In the genomic region with DNA sequence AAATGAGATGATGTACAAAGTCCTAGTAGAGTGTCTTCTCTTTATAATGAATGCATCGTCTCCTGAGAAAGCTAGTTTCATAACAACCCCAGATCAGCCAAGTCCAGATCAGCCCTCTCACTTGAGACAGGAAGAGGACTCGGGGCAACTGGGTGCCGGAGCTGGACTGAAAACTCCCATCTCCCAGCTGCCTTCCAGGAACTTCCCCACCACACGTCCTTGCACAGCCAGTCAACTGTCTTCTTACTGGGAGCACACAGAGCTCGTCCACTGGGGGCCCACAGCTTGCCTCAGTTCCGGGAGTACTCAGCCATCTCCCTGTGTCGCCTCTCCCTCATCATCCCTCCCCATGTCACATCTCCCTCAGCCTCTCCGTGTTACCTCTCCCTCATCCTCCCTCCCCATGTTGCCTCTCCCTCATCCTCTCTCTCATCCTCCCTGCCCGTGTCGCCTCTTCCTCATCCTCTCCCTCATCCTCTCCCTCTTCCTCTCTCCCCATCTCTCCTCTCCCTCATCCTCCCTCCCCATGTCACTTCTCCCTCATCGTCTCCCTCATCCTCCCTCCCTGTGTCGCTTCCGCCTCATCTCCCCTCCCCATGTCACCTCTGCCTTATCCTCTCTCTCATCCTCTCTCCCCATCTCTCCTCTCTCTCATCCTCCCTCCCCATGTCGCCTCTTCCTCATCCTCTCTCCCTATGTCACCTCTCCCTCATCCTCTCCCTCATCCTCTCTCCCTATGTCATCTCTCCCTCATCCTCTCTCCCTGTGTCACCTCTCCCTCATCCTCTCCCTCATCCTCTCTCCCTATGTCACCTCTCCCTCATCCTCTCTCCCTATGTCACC, we compare ENCODE assay signal across 29 cellular contexts. TPM values are rescaled to one million over a fixed set of nuclear protein-coding genes. Genes with fewer than 3 reads are reported as not detected.
DNase-seq lines count a peak whose midpoint lies in the region; ATAC-seq, FAIRE-seq and TF ChIP-seq lines count a peak whose summit lies in the region.
"Had no signal": no experiment of that assay in that cellular context is flagged by ENCODE, and none has a peak within 500 bp of the region (broad histone marks: within the 10 kb centered on the region; RNA-seq: fewer than 3 reads in every experiment).

No MANE protein-coding gene starts in this region.

- H4K91ac ChIP-seq in H1 (replicated peaks; ENCODE audit: insufficient read length, low read length): no peak overlapping the region

- FAIRE-seq in H1 (lab: Jason Lieb, UNC): no peak
- FAIRE-seq: GM18507, kidney had no signal

- H3K23ac ChIP-seq in H1 (ENCODE audit: insufficient read length): no peak overlapping the region

- TF ChIP-seq CTCF in H1 (IDR thresholded peaks at IDR 0.05; ENCODE audit: control extremely low read depth in 1 of 3, insufficient read depth in 1 of 3, low read depth in 1 of 3, low read length in 3 of 3) (no peak), BE2C (IDR thresholded peaks at IDR 0.05; ENCODE audit: low read depth, low read length) (no peak)

- DNase-seq in CD1c-positive myeloid dendritic cell (ENCODE audit: extremely low spot score): peak; percentile 60
- DNase-seq in Kasumi-1 (lab: John Stamatoyannopoulos, UW): peak; percentile 56 to 71
- no peak for DNase-seq in H1 (ENCODE audit: low read depth in 1 of 2, low spot score in 2 of 2)
- no peak for DNase-seq in cortex of kidney (lab: John Stamatoyannopoulos, UW)
- no peak for DNase-seq in BE2C
- DNase-seq: activated CD4-positive, alpha-beta memory T cell treated with anti-CD3 and anti-CD28 coated beads, Interleukin-2, amount 10 ng/mL, durations not matched to agents 7 days and 5 days; activated CD8-positive, alpha-beta memory T cell treated with anti-CD3 and anti-CD28 coated beads, Interleukin-2, amount 50 U/mL, for 4 hours; activated naive CD4-positive, alpha-beta T cell treated with anti-CD3 and anti-CD28 coated beads, Interleukin-2, amount 50 U/mL, for 16 hours; amniotic stem cell; esophagus squamous epithelium; foreskin keratinocyte; GOT3; heart right ventricle; kidney; NCI-H1930; NCI-H2171 treated with DMSO at 0.1 percent for 48 hours; NCI-H510A; PC-9; stimulated activated CD4-positive, alpha-beta T cell treated with anti-CD3 and anti-CD28 coated beads, Interleukin-15, amount 100 ng/mL, for 24 hours; stimulated activated CD4-positive, alpha-beta T cell treated with anti-CD3 and anti-CD28 coated beads, Interleukin-4, amount 100 ng/mL, for 4 hours; transverse colon had no signal

- 0 out of 2 replicates have a peak overlapping the region, but pooled peaks have one; percentile 53 for H2AFZ ChIP-seq in H1 (ENCODE audit: low read length)
- H2AFZ ChIP-seq: PC-9 had no signal

- H2AK5ac ChIP-seq in H1 (ENCODE audit: low read depth, low read length): no peak overlapping the region

- no peaks in the 10 kb centered on the region for H3K36me3 ChIP-seq in H1 (ENCODE audit: control insufficient read depth in 2 of 4, insufficient read depth in 4 of 4, low read length in 3 of 4)
- peaks cover 16% of the 10 kb centered on the region for H3K36me3 ChIP-seq in BE2C
- H3K36me3 ChIP-seq: esophagus squamous epithelium, transverse colon had no signal

- H4K20me1 ChIP-seq in H1 (replicated peaks in 1 of 2; ENCODE audit: control insufficient read depth in 1 of 2, insufficient read depth in 2 of 2, low read length in 2 of 2): no peaks in the 10 kb centered on the region

- CTCF ChIA-PET in H1 (lab: Charles Lee; ENCODE audit: partially characterized antibody): interaction anchor here (0.9 to 6.6 kb wide), 7 partner anchors 8 to 111 kb away, joined by 3 to 43 read pairs (median 5); no protein-coding TSS in a partner anchor

- no peak overlapping the region for H3K9ac ChIP-seq in H1 (replicated peaks in 1 of 4; ENCODE audit: extremely low read depth in 1 of 4, low read depth in 3 of 4, low read length in 3 of 4)

- H2BK15ac ChIP-seq in H1 (ENCODE audit: low read length): no peak overlapping the region

- H3K9me3 ChIP-seq in H1 (ENCODE audit: insufficient read depth in 2 of 2, low read depth in 1 of 2, low read length in 1 of 2) (no peaks in the 10 kb centered on the region), BE2C (no peaks in the 10 kb centered on the region)
- H3K9me3 ChIP-seq: esophagus squamous epithelium, heart right ventricle, transverse colon had no signal

- H4K8ac ChIP-seq in H1 (ENCODE audit: extremely low read depth, insufficient read depth, low read length): no peak overlapping the region

- H3K27ac ChIP-seq in H1 (ENCODE audit: low read depth, low read length): no peak overlapping the region
- H3K27ac ChIP-seq: esophagus squamous epithelium, foreskin keratinocyte, heart right ventricle, PC-9, transverse colon had no signal

- H2BK20ac ChIP-seq in H1 (ENCODE audit: low read length): peak overlapping the region; percentile 80

- no peak overlapping the region for H2BK12ac ChIP-seq in H1 (ENCODE audit: low read depth, low read length)

- H3K4me3 ChIP-seq in H1 (ENCODE audit: extremely low read depth in 1 of 4, insufficient read depth in 2 of 4, low read depth in 3 of 4, low read length in 4 of 4): no peak overlapping the region
- H3K4me3 ChIP-seq in BE2C (ENCODE audit: low read depth, low read length): no peak overlapping the region
- H3K4me3 ChIP-seq: esophagus squamous epithelium, heart right ventricle, PC-9, transverse colon had no signal

- no peak for TF ChIP-seq EP300 in H1 (IDR thresholded peaks at IDR 0.05; ENCODE audit: borderline replicate concordance in 1 of 2, low read depth in 2 of 2, low read length in 2 of 2)

- H2BK120ac ChIP-seq in H1 (replicated peaks; ENCODE audit: low read depth, low read length): no peak overlapping the region

- H3K79me2 ChIP-seq in H1 (ENCODE audit: control insufficient read depth in 1 of 2, insufficient read depth in 2 of 2, low read length in 2 of 2): no peaks in the 10 kb centered on the region

- H4K5ac ChIP-seq in H1 (ENCODE audit: insufficient read length, low read depth, low read length): no peak overlapping the region

- no peak overlapping the region for H3K14ac ChIP-seq in H1 (ENCODE audit: insufficient read length)

- H3K4me1 ChIP-seq in H1 (replicated peaks in 1 of 4; ENCODE audit: control insufficient read depth in 3 of 4, insufficient read depth in 4 of 4, low read length in 3 of 4): peaks cover 0 to 6% (median 0%) of the 10 kb centered on the region in 4 experiments; a peak in 1 of 7 replicates
- peaks cover 20% of the 10 kb centered on the region for H3K4me1 ChIP-seq in BE2C
- H3K4me1 ChIP-seq: foreskin keratinocyte had no signal

- no peak for TF ChIP-seq RAD21 in H1 (IDR thresholded peaks at IDR 0.05 in 1 of 2, conservative IDR thresholded peaks at IDR 0.05 in 1 of 2; ENCODE audit: low read depth in 2 of 2, low read length in 2 of 2)

- no peaks in the 10 kb centered on the region for H3K79me1 ChIP-seq in H1 (ENCODE audit: low read depth, low read length)

- no peaks in the 10 kb centered on the region; the same call in 1 of the 2 replicates for H3K23me2 ChIP-seq in H1 (ENCODE audit: low read depth, low read length)

- no peak for ATAC-seq in GM18858 (IDR thresholded peaks at IDR 0.05; ENCODE audit: unreplicated experiment)
- ATAC-seq: foreskin keratinocyte; heart right ventricle; natural killer cell treated with Interleukin-12 subunit alpha and Interleukin-12 subunit beta and Interleukin-15 and Interleukin-18, amount 100 ng/mL, for 72 hours; SK-N-SH treated with all-trans-retinoic acid at 6 μM for 48 hours had no signal

- no peak overlapping the region for H3K18ac ChIP-seq in H1 (ENCODE audit: extremely low read depth, low read length)

- H3K27me3 ChIP-seq in H1 (replicated peaks in 1 of 4; ENCODE audit: control insufficient read depth in 3 of 4, extremely low read depth in 1 of 4, insufficient read depth in 3 of 4, low read length in 3 of 4) (no peaks in the 10 kb centered on the region), BE2C (no peaks in the 10 kb centered on the region)
- H3K27me3 ChIP-seq: transverse colon had no signal

- no peak overlapping the region for H3K56ac ChIP-seq in H1 (replicated peaks; ENCODE audit: insufficient read length, low read depth, low read length)

- POLR2A ChIA-PET in H1 (lab: Charles Lee; ENCODE audit: partially characterized antibody): no interaction called here

- H3K4ac ChIP-seq in H1 (replicated peaks; ENCODE audit: insufficient read length, low read depth, low read length): no peak overlapping the region

- no peak overlapping the region for H3K4me2 ChIP-seq in H1 (ENCODE audit: insufficient read depth in 1 of 2, low read depth in 2 of 2, low read length in 2 of 2)
- H3K4me2 ChIP-seq: PC-9 had no signal

- no peak for TF ChIP-seq POLR2A in H1 (IDR thresholded peaks at IDR 0.05; ENCODE audit: control extremely low read depth in 1 of 2, low read depth in 2 of 2, low read length in 2 of 2)

- WGBS in H1 (ENCODE audit: extremely low coverage in 1 of 2, insufficient coverage in 1 of 2, insufficient read length in 1 of 2, insufficient replicate concordance in 2 of 2, low coverage in 1 of 2, low lambda C conversion rate in 2 of 2, missing lambda C conversion rate in 1 of 2), 2 experiments: 80 to 100% methylated on average over 1 to 13 of the region's 14 CpGs

- H2BK5ac ChIP-seq in H1 (ENCODE audit: low read depth, low read length): no peak overlapping the region

RNA-seq across cellular contexts. Expression of a gene that starts 22.4 kb away (rescaled TPM):
- 1.8 TPM in 2 replicates for total RNA-seq in H1 (2021; fragmentation: NEBNext Ultra II Directional; extraction: Animal tissue kit (Norgen Biotek cat#: 25700))
- 3.6 and 5.0 TPM in 2 replicates for polyA plus RNA-seq in H1 (2011; rRNA removed)
- polyA plus RNA-seq in H1 (2011; cell fraction: cytosol; rRNA removed): 2.7 TPM
- 4.9 TPM for polyA plus RNA-seq in H1 (2011; cell fraction: nucleus; rRNA removed)
- polyA plus RNA-seq in H1 (2012, experiment 1 of 2): 0.84 to 1.8 TPM (median 1.4 TPM) in 4 replicates
- polyA plus RNA-seq in H1 (2012, experiment 2 of 2): 0.75 TPM
- polyA plus RNA-seq in H1 (2013, experiment 1 of 2): 2.0 TPM
- polyA plus RNA-seq in H1 (2013, experiment 2 of 2): 2.1 TPM
- 2.8 TPM in 2 replicates for polyA minus RNA-seq in H1 (2011; rRNA and poly(A)+ RNA removed)
- 0.95 TPM for polyA minus RNA-seq in H1 (2011; cell fraction: cytosol; rRNA and poly(A)+ RNA removed)
- 2.8 TPM for polyA minus RNA-seq in H1 (2011; cell fraction: nucleus; rRNA and poly(A)+ RNA removed)
- polyA plus RNA-seq in BE2C (2012; ENCODE audit: insufficient read depth, insufficient read length, low read depth): 6.0 TPM
- total RNA-seq: activated CD4-positive, alpha-beta memory T cell treated with anti-CD3 and anti-CD28 coated beads, Interleukin-2, amount 10 ng/mL, durations not matched to agents 7 days and 5 days; esophagus squamous epithelium; foreskin keratinocyte; M059J; mononuclear cell; natural killer cell treated with Interleukin-12 subunit alpha and Interleukin-12 subunit beta and Interleukin-15 and Interleukin-18, amount 100 ng/mL, for 72 hours; osteocyte; PC-9; subcutaneous adipose tissue had no signal
- polyA plus RNA-seq: foreskin keratinocyte, heart right ventricle had no signal

RNA-seq across cellular contexts. Expression of a gene that starts 23.9 kb away (rescaled TPM):
- 4.5 and 5.5 TPM in 2 replicates for total RNA-seq in H1 (2021; fragmentation: NEBNext Ultra II Directional; extraction: Animal tissue kit (Norgen Biotek cat#: 25700))
- polyA plus RNA-seq in H1 (2011; rRNA removed): 2.5 and 4.0 TPM in 2 replicates
- 2.7 TPM for polyA plus RNA-seq in H1 (2011; cell fraction: cytosol; rRNA removed)
- polyA plus RNA-seq in H1 (2011; cell fraction: nucleus; rRNA removed): 10.0 TPM
- polyA plus RNA-seq in H1 (2012, experiment 1 of 2): 2.8 to 4.2 TPM (median 3.3 TPM) in 4 replicates
- polyA plus RNA-seq in H1 (2012, experiment 2 of 2): 2.2 TPM
- polyA plus RNA-seq in H1 (2013, experiment 1 of 2): 2.7 TPM
- 2.0 TPM for polyA plus RNA-seq in H1 (2013, experiment 2 of 2)
- 3.3 and 3.4 TPM in 2 replicates for polyA minus RNA-seq in H1 (2011; rRNA and poly(A)+ RNA removed)
- 3.1 TPM for polyA minus RNA-seq in H1 (2011; cell fraction: cytosol; rRNA and poly(A)+ RNA removed)
- 10.1 TPM for polyA minus RNA-seq in H1 (2011; cell fraction: nucleus; rRNA and poly(A)+ RNA removed)
- 138 TPM for polyA plus RNA-seq in BE2C (2012; ENCODE audit: insufficient read depth, insufficient read length, low read depth)
- total RNA-seq: natural killer cell treated with Interleukin-12 subunit alpha and Interleukin-12 subunit beta and Interleukin-15 and Interleukin-18, amount 100 ng/mL, for 72 hours had no signal

RNA-seq across cellular contexts. Expression of a gene that starts 49.5 kb away (rescaled TPM):
- total RNA-seq in H1 (2021; fragmentation: NEBNext Ultra II Directional; extraction: Animal tissue kit (Norgen Biotek cat#: 25700)): 87.3 and 94.1 TPM in 2 replicates
- 74.9 and 97.4 TPM in 2 replicates for polyA plus RNA-seq in H1 (2011; rRNA removed)
- polyA plus RNA-seq in H1 (2011; cell fraction: cytosol; rRNA removed): 57.6 TPM
- 71.4 TPM for polyA plus RNA-seq in H1 (2011; cell fraction: nucleus; rRNA removed)
- polyA plus RNA-seq in H1 (2012, experiment 1 of 2): 63.0 to 69.1 TPM (median 65.1 TPM) in 4 replicates
- polyA plus RNA-seq in H1 (2012, experiment 2 of 2): 54.6 TPM
- 41.2 TPM for polyA plus RNA-seq in H1 (2013, experiment 1 of 2)
- polyA plus RNA-seq in H1 (2013, experiment 2 of 2): 41.8 TPM
- 139 and 144 TPM in 2 replicates for polyA minus RNA-seq in H1 (2011; rRNA and poly(A)+ RNA removed)
- 51.2 TPM for polyA minus RNA-seq in H1 (2011; cell fraction: cytosol; rRNA and poly(A)+ RNA removed)
- 36.5 TPM for polyA minus RNA-seq in H1 (2011; cell fraction: nucleus; rRNA and poly(A)+ RNA removed)
- polyA plus RNA-seq in BE2C (2012; ENCODE audit: insufficient read depth, insufficient read length, low read depth): 175 TPM

RNA-seq across cellular contexts. Expression of a gene that starts 54.7 kb away (rescaled TPM):
- 23.4 and 26.0 TPM in 2 replicates for total RNA-seq in H1 (2021; fragmentation: NEBNext Ultra II Directional; extraction: Animal tissue kit (Norgen Biotek cat#: 25700))
- polyA plus RNA-seq in H1 (2011; rRNA removed): 19.7 and 34.2 TPM in 2 replicates
- polyA plus RNA-seq in H1 (2011; cell fraction: cytosol; rRNA removed): 21.6 TPM
- 33.9 TPM for polyA plus RNA-seq in H1 (2011; cell fraction: nucleus; rRNA removed)
- polyA plus RNA-seq in H1 (2012, experiment 1 of 2): 16.4 to 21.8 TPM (median 19.6 TPM) in 4 replicates
- polyA plus RNA-seq in H1 (2012, experiment 2 of 2): 17.5 TPM
- 23.5 TPM for polyA plus RNA-seq in H1 (2013, experiment 1 of 2)
- polyA plus RNA-seq in H1 (2013, experiment 2 of 2): 24.6 TPM
- polyA minus RNA-seq in H1 (2011; rRNA and poly(A)+ RNA removed): 27.0 and 35.0 TPM in 2 replicates
- 21.3 TPM for polyA minus RNA-seq in H1 (2011; cell fraction: cytosol; rRNA and poly(A)+ RNA removed)
- 16.3 TPM for polyA minus RNA-seq in H1 (2011; cell fraction: nucleus; rRNA and poly(A)+ RNA removed)
- polyA plus RNA-seq in BE2C (2012; ENCODE audit: insufficient read depth, insufficient read length, low read depth): 212 TPM

Comparison
In these comparisons a context has a peak if more than half of its experiments do, and no peak if none do; other contexts are left out.
1. DNase-seq: peak in CD1c-positive myeloid dendritic cell (single experiment) and Kasumi-1 (2 of 2); none in H1 (0 of 2), cortex of kidney (single experiment) and BE2C (single experiment).